Comparison of ENCODE assay signal across 8 cellular contexts in the genomic region with DNA sequence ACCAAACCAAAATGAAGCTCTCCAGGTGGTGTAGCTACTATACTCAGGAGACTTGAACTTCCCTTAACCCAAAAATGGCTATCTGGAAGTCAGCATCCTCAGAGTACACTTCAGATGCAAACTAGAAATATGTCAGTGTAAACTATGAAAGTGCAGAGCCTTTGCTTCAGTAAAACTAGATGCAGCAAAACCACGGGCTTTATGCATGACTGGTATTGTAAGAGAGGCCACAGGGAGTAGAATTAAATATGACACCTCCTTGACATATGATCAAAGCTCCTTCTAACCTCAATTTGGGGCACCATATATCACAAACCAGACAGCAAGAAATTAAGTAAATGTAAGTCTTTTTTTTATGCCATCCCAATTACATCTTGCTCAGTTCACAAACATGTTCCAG. TPM values are rescaled to one million over a fixed set of nuclear protein-coding genes. Genes with fewer than 3 reads are reported as not detected.
DNase-seq lines count a peak whose midpoint lies in the region; ATAC-seq lines count a peak whose summit lies in the region.
"Not testable (repeated sequence)": the region's sequence is repeated elsewhere in the genome, so short reads cannot be mapped to it uniquely, and the experiment has no call there.

No MANE protein-coding gene starts in this region.

- H3K4me3 Mint-ChIP-seq in activated CD4-positive, alpha-beta T cell treated with anti-CD3 and anti-CD28 coated beads for 36 hours; central memory CD8-positive, alpha-beta T cell: not testable (repeated sequence)

- CTCF ChIA-PET in activated CD4-positive, alpha-beta T cell treated with anti-CD3 and anti-CD28 coated beads for 36 hours (lab: Charles Lee), result not testable (repeated sequence)

- not testable (repeated sequence) for H3K27me3 Mint-ChIP-seq in activated CD4-positive, alpha-beta T cell treated with anti-CD3 and anti-CD28 coated beads for 36 hours; central memory CD8-positive, alpha-beta T cell

- peak; percentile 88 for ATAC-seq in GM18867 (IDR thresholded peaks at IDR 0.05; ENCODE audit: unreplicated experiment)
- ATAC-seq in GM21423 (IDR thresholded peaks at IDR 0.05; ENCODE audit: unreplicated experiment), result peak; percentile 55
- ATAC-seq in HG02678 (IDR thresholded peaks at IDR 0.05; ENCODE audit: unreplicated experiment), result peak; percentile 66
- ATAC-seq in HG03025 (IDR thresholded peaks at IDR 0.05; ENCODE audit: low FRiP score, unreplicated experiment), result peak; percentile 63
- ATAC-seq in HG03469 (IDR thresholded peaks at IDR 0.05; ENCODE audit: unreplicated experiment), result peak; percentile 71
- ATAC-seq in activated CD4-positive, alpha-beta T cell treated with anti-CD3 and anti-CD28 coated beads for 36 hours, result peak; percentile 77
- peak; percentile 49 for ATAC-seq in central memory CD8-positive, alpha-beta T cell (replicated peaks; ENCODE audit: extremely low read depth, poor library complexity, severe bottlenecking)
- peak; percentile 86 for ATAC-seq in stimulated activated naive CD8-positive, alpha-beta T cell treated with anti-CD3 and anti-CD28 coated beads, Interleukin-15, Interleukin-2, amounts not matched to agents 100 U/mL and 50 U/mL, for 24 hours

- intact Hi-C loops in activated CD4-positive, alpha-beta T cell treated with anti-CD3 and anti-CD28 coated beads for 36 hours (cut with DNase I, micrococcal nuclease), result not testable (repeated sequence)

- H3K27ac Mint-ChIP-seq in activated CD4-positive, alpha-beta T cell treated with anti-CD3 and anti-CD28 coated beads for 36 hours; central memory CD8-positive, alpha-beta T cell (ENCODE audit: low read depth): not testable (repeated sequence)

- H3K9me3 Mint-ChIP-seq in activated CD4-positive, alpha-beta T cell treated with anti-CD3 and anti-CD28 coated beads for 36 hours (ENCODE audit: low read depth); central memory CD8-positive, alpha-beta T cell: not testable (repeated sequence)

- POLR2A ChIA-PET in activated CD4-positive, alpha-beta T cell treated with anti-CD3 and anti-CD28 coated beads for 36 hours (lab: Charles Lee), result not testable (repeated sequence)

- H3K36me3 Mint-ChIP-seq in activated CD4-positive, alpha-beta T cell treated with anti-CD3 and anti-CD28 coated beads for 36 hours (ENCODE audit: low read depth); central memory CD8-positive, alpha-beta T cell (ENCODE audit: insufficient read depth): not testable (repeated sequence)

- H3K4me1 Mint-ChIP-seq in activated CD4-positive, alpha-beta T cell treated with anti-CD3 and anti-CD28 coated beads for 36 hours; central memory CD8-positive, alpha-beta T cell: not testable (repeated sequence)

- not testable (repeated sequence) for DNase-seq in activated CD4-positive, alpha-beta T cell treated with anti-CD3 and anti-CD28 coated beads for 36 hours; central memory CD8-positive, alpha-beta T cell (ENCODE audit: low spot score in 2 of 2); stimulated activated naive CD8-positive, alpha-beta T cell treated with anti-CD3 and anti-CD28 coated beads, Interleukin-15, Interleukin-2, amounts not matched to agents 100 U/mL and 50 U/mL, for 24 hours

RNA-seq across cellular contexts. Expression of gene SRGAP2B, which starts 47.6 kb away (rescaled TPM):
- 10 to 100 TPM; 17.4 to 19.8 TPM for total RNA-seq in activated CD4-positive, alpha-beta T cell treated with anti-CD3 and anti-CD28 coated beads for 36 hours

RNA-seq across cellular contexts. Expression of gene FAM72D, which starts 48.2 kb away (rescaled TPM):
- total RNA-seq in activated CD4-positive, alpha-beta T cell treated with anti-CD3 and anti-CD28 coated beads for 36 hours, result 10 to 100 TPM; 25.9 to 33.0 TPM
